In the genomic region with DNA sequence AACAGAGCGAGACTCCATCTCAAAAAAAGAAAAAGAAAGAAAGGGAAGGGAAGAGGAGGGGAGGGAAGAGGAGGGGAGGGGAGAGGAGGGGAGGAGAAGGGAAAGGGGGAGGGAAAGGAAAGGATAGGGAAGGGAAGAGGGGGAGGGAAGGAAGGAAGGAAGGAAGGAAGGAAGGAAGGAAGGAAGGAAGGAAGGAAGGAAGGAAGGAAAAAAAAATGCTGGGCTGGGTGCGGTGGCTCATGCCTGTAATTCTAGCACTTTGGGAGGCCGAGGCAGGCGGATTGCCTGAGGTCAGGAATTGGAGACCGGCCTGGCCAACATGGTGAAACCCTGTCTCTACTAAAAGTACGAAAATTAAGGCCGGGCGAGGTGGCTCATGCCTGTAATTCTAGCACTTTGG, we compare ENCODE assay signal across 16 cellular contexts. TPM values are rescaled to one million over a fixed set of nuclear protein-coding genes. Genes with fewer than 3 reads are reported as not detected.
"Had no signal": no experiment of that assay in that cellular context is flagged by ENCODE, and none has a peak within 500 bp of the region (broad histone marks: within the 10 kb centered on the region; RNA-seq: fewer than 3 reads in every experiment).

No MANE protein-coding gene starts in this region.

RNA-seq across cellular contexts. Expression of a gene that starts 30.9 kb away (rescaled TPM):
- total RNA-seq: naive thymus-derived CD8-positive, alpha-beta T cell; natural killer cell; osteoblast; osteocyte; posterior vena cava; psoas muscle; right atrium auricular region; right cardiac atrium; right lobe of liver; sciatic nerve; skeletal muscle tissue; smooth muscle cell had no signal
- polyA plus RNA-seq: naive thymus-derived CD8-positive, alpha-beta T cell; neural cell; psoas muscle; right cardiac atrium; sigmoid colon; small intestine; spleen had no signal
